ENCODE assay signal across 9 cellular contexts in genomic region chr1:230643887-230644286, GRCh38. TPM values are rescaled to one million over a fixed set of nuclear protein-coding genes. Genes with fewer than 3 reads are reported as not detected.
DNase-seq lines count a peak whose midpoint lies in the region; ATAC-seq and TF ChIP-seq lines count a peak whose summit lies in the region.
"Had no signal": no experiment of that assay in that cellular context is flagged by ENCODE, and none has a peak within 500 bp of the region (broad histone marks: within the 10 kb centered on the region; RNA-seq: fewer than 3 reads in every experiment).

No MANE protein-coding gene starts in this region.

- H3K27me3 Mint-ChIP-seq in activated T-helper 17 cell treated with anti-CD3 and anti-CD28 coated beads, Interleukin-2, amount 50 U/mL, for 72 hours: peaks cover 6% of the 10 kb centered on the region
- peaks cover 16% of the 10 kb centered on the region for H3K27me3 Mint-ChIP-seq in mesothelial cell of epicardium (ENCODE audit: low read depth)

- peak overlapping the region; percentile 25 for H3K27ac Mint-ChIP-seq in activated T-helper 17 cell treated with anti-CD3 and anti-CD28 coated beads, Interleukin-2, amount 50 U/mL, for 72 hours
- H3K27ac Mint-ChIP-seq in mesothelial cell of epicardium: no peak overlapping the region

- peak; percentile 12 for ATAC-seq in activated T-helper 17 cell treated with anti-CD3 and anti-CD28 coated beads, Interleukin-2, amount 50 U/mL, for 72 hours (replicated peaks)
- ATAC-seq in GM21576 (IDR thresholded peaks at IDR 0.05; ENCODE audit: unreplicated experiment): no peak
- ATAC-seq in GM21360 (IDR thresholded peaks at IDR 0.05; ENCODE audit: unreplicated experiment): no peak

- H3K9me3 ChIP-seq in BE2C: no peaks in the 10 kb centered on the region

- no peaks in the 10 kb centered on the region for H3K36me3 ChIP-seq in BE2C

- peak overlapping the region; percentile 3; the same call in 1 of the 2 replicates for H3K4me3 ChIP-seq in BE2C (ENCODE audit: low read depth, low read length)

- TF ChIP-seq CTCF in BE2C (IDR thresholded peaks at IDR 0.05; ENCODE audit: low read depth, low read length) (no peak), mesothelial cell of epicardium (IDR thresholded peaks at IDR 0.05; ENCODE audit: unreplicated experiment) (no peak)

- peaks cover 8% of the 10 kb centered on the region for H3K27me3 ChIP-seq in BE2C

- peak overlapping the region; percentile 88 for H3K4me3 Mint-ChIP-seq in activated T-helper 17 cell treated with anti-CD3 and anti-CD28 coated beads, Interleukin-2, amount 50 U/mL, for 72 hours
- H3K4me3 Mint-ChIP-seq in mesothelial cell of epicardium: peak overlapping the region; percentile 99

- H3K4me1 ChIP-seq in BE2C: 0 out of 2 replicates have a peak, but pooled peaks cover 4% of the 10 kb centered on the region

- peaks cover 33% of the 10 kb centered on the region for H3K4me1 Mint-ChIP-seq in activated T-helper 17 cell treated with anti-CD3 and anti-CD28 coated beads, Interleukin-2, amount 50 U/mL, for 72 hours
- peaks cover 21% of the 10 kb centered on the region for H3K4me1 Mint-ChIP-seq in mesothelial cell of epicardium

- H3K9me3 Mint-ChIP-seq in activated T-helper 17 cell treated with anti-CD3 and anti-CD28 coated beads, Interleukin-2, amount 50 U/mL, for 72 hours: no peaks in the 10 kb centered on the region
- H3K9me3 Mint-ChIP-seq in mesothelial cell of epicardium: no peaks in the 10 kb centered on the region

- peaks cover 14% of the 10 kb centered on the region for H3K36me3 Mint-ChIP-seq in activated T-helper 17 cell treated with anti-CD3 and anti-CD28 coated beads, Interleukin-2, amount 50 U/mL, for 72 hours (ENCODE audit: low read depth)
- H3K36me3 Mint-ChIP-seq in mesothelial cell of epicardium: no peaks in the 10 kb centered on the region

- DNase-seq in BE2C (no peak), HCEC 1CT (peak; percentile 30), mesothelial cell of epicardium (ENCODE audit: low spot score in 2 of 2, unreplicated experiment in 2 of 2) (no peak), mucosa of gallbladder (ENCODE audit: low spot score) (no peak), GF-D8 (lab: John Stamatoyannopoulos, UW) (no peak)
- DNase-seq: NCI-H1105 treated with DMSO at 0.1 percent for 48 hours had no signal

RNA-seq across cellular contexts. Expression of gene COG2, which starts 1.6 kb away (rescaled TPM):
- 27.8 TPM for polyA plus RNA-seq in BE2C (2012; ENCODE audit: insufficient read depth, insufficient read length, low read depth)
- total RNA-seq in activated T-helper 17 cell treated with anti-CD3 and anti-CD28 coated beads, Interleukin-2, amount 50 U/mL, for 72 hours: 10 to 100 TPM; 11.6 to 28.9 TPM
- 22.4 to 23.6 TPM (median 23.0 TPM) in 3 replicates for total RNA-seq in mesothelial cell of epicardium
- 41.1 TPM for total RNA-seq in mucosa of gallbladder
